In the genomic region with DNA sequence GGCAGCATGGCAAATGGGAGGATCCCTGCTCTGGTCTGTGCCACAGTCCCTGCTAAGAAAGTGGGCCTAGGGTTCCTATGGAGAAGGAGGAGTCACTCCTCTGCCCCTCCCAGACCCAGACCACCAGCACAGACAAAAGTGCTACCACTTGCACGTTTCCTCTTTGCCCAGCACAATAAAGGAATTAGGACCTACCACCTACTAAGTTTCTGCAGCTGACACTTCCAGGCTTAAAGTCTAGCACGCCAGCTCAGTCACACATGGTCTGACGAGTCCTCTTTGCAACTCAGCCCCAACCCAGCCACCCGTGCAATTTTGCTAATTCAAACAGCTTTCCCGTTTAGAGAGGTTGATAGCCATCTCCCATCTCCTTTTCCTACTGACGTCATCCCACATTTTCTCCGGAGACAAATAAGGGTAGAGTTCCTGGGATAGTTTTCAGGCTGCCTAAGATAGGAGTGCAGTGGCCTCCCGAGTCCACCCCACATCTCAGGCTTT, we compare ENCODE assay signal across 8 cellular contexts.
DNase-seq lines count a peak whose midpoint lies in the region; ATAC-seq and FAIRE-seq lines count a peak whose summit lies in the region.

No MANE protein-coding gene starts in this region.

- H3K36me3 ChIP-seq in ACC112 (ENCODE audit: insufficient read depth, low read length) (no peaks in the 10 kb centered on the region), ectodermal cell (ENCODE audit: control insufficient read depth, insufficient read depth, low read length) (no peaks in the 10 kb centered on the region), mucosa of rectum (ENCODE audit: control insufficient read depth in 2 of 2, insufficient read depth in 2 of 2, low read length in 2 of 2) (peaks cover 4% of the 10 kb centered on the region in 2 donors), aorta (ENCODE audit: control insufficient read depth in 1 of 2, insufficient read depth in 2 of 2, low read length in 1 of 2) (no peaks in the 10 kb centered on the region)

- DNase-seq in GM18507 (ENCODE audit: extremely low spot score, insufficient read length, low read depth) (no peak), OCI-M1 (lab: John Stamatoyannopoulos, UW) (peak; percentile 55), aorta (peak; percentile 58 to 70)
- DNase-seq in activated CD4-positive, CD25-positive, alpha-beta regulatory T cell treated with anti-CD3 and anti-CD28 coated beads, Interleukin-2, amount 50 U/mL, for 72 hours = no peak

- WGBS in ectodermal cell, 2 experiments = 0 to 1% methylated on average over 7 to 8 of the region's 8 CpGs
- 0 to 1% methylated on average over 8 of the region's 8 CpGs for WGBS in aorta, 2 donors

- no peak overlapping the region for H2AFZ ChIP-seq in ACC112 (ENCODE audit: low read length, unreplicated experiment)

- no peaks in the 10 kb centered on the region for H3K9me3 ChIP-seq in ectodermal cell (ENCODE audit: control insufficient read depth, low read length)
- no peaks in the 10 kb centered on the region for H3K9me3 ChIP-seq in mucosa of rectum (ENCODE audit: control insufficient read depth in 2 of 2, low read length in 2 of 2)
- no peaks in the 10 kb centered on the region for H3K9me3 ChIP-seq in aorta (ENCODE audit: control insufficient read depth, low read length)

- peaks cover 55% of the 10 kb centered on the region for H3K4me1 ChIP-seq in ACC112 (ENCODE audit: control insufficient read depth, insufficient read depth, low read length, unreplicated experiment)
- H3K4me1 ChIP-seq in ectodermal cell (ENCODE audit: control insufficient read depth, insufficient read depth, low read length) = peaks cover 48% of the 10 kb centered on the region
- peaks cover 36 to 54% of the 10 kb centered on the region in 2 donors for H3K4me1 ChIP-seq in mucosa of rectum (ENCODE audit: control insufficient read depth in 2 of 2, insufficient read depth in 2 of 2, low read length in 2 of 2)
- peaks cover 4 to 7% of the 10 kb centered on the region in 2 donors for H3K4me1 ChIP-seq in aorta (ENCODE audit: control insufficient read depth in 1 of 2, insufficient read depth in 2 of 2, low read length in 2 of 2)

- ATAC-seq in aorta (ENCODE audit: low FRiP score) (peak; percentile 4), HG02885 (IDR thresholded peaks at IDR 0.05; ENCODE audit: poor library complexity, unreplicated experiment) (no peak)

- H3K9ac ChIP-seq in mucosa of rectum (ENCODE audit: low read depth in 1 of 2, low read length in 2 of 2) = peak overlapping the region; percentile 89 to 93

- H3K27ac ChIP-seq in ACC112 (ENCODE audit: low read depth, low read length) (peak overlapping the region; percentile 93), ectodermal cell (ENCODE audit: insufficient read depth, low read depth, low read length, poor library complexity, severe bottlenecking) (peak overlapping the region; percentile 76), mucosa of rectum (ENCODE audit: low read depth in 2 of 2, low read length in 2 of 2) (peak overlapping the region; percentile 95 to 97), aorta (ENCODE audit: low read depth in 1 of 2, low read length in 2 of 2) (peak overlapping the region; percentile 50 to 95)

- peaks cover 82% of the 10 kb centered on the region for H3K79me2 ChIP-seq in ACC112 (ENCODE audit: control insufficient read depth, insufficient read depth, low read length, unreplicated experiment)

- H3K4me3 ChIP-seq in ACC112 (ENCODE audit: low read depth, low read length) (peak overlapping the region; percentile 80), ectodermal cell (ENCODE audit: insufficient read depth, low read depth, low read length) (peak overlapping the region; percentile 57), mucosa of rectum (ENCODE audit: low read length in 2 of 2) (peak overlapping the region; percentile 75 to 91), aorta (ENCODE audit: low read length in 2 of 2) (peak overlapping the region; percentile 90 to 96)

- peak; percentile 64 for FAIRE-seq in GM18507 (lab: Jason Lieb, UNC)

- no peaks in the 10 kb centered on the region for H3K27me3 ChIP-seq in ACC112 (ENCODE audit: insufficient read depth, low read length)
- H3K27me3 ChIP-seq in ectodermal cell (ENCODE audit: control insufficient read depth, insufficient read depth, low read length, poor library complexity, severe bottlenecking) = peaks cover 91% of the 10 kb centered on the region
- H3K27me3 ChIP-seq in mucosa of rectum (ENCODE audit: control insufficient read depth in 2 of 2, insufficient read depth in 2 of 2, low read length in 2 of 2) = no peaks in the 10 kb centered on the region
- no peaks in the 10 kb centered on the region for H3K27me3 ChIP-seq in aorta (ENCODE audit: control insufficient read depth in 1 of 2, insufficient read depth in 2 of 2, low read length in 1 of 2)

- intact Hi-C loops in aorta (cut with DNase I) = loop anchor here in 1 of 2 donors (5.0 kb wide), 1 partner anchor 33 kb away; no protein-coding TSS in a partner anchor

Comparison
In these comparisons a context has a peak if more than half of its experiments do, and no peak if none do; other contexts are left out.
1. DNase-seq: peak in OCI-M1 (single experiment) and aorta (2 of 2); none in GM18507 (single experiment) and activated CD4-positive, CD25-positive, alpha-beta regulatory T cell treated with anti-CD3 and anti-CD28 coated beads, Interleukin-2, amount 50 U/mL, for 72 hours (single experiment).
2. Peak in every context shown above with its lines, with median percentiles within 50 percentile points of each other: H3K27ac ChIP-seq and H3K4me3 ChIP-seq.